In the genomic region with DNA sequence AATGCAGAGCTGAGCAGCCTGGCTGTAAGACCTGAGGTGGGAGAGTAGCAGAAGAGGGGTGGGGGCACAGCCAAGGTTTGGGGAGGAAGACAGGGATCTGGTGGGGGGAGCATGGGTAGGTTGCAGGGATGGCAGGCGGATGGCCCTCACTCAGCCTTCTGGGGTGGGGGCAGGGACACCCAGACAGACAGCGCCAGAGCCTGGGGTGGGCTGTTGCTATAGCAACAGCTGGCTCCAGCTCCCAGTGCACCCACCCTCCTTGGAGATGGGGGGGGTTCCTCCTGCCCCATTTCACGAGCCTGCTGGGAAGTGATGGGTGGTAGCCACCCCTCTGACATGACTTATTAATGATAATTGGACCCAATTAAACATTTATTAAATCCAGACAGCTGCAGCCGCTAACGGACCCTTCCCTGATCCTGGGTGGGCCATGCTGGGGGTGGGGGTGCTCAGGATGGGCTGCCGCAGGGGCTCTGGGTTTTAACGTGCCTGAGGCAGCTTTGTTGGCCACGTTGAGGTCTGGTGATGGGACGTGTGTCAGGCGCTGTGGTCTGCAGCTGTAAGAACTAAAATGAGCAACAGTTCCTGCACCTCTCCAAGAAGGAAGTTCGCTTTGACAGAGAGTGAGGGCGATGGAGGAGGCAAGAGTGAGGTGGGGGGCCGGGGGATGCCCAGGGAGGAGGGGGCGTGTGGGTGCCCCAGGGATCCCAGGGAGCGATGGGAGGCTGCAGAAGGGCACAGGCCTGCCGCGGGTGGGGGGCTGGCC, we compare ENCODE assay signal across 15 cellular contexts. TPM values are rescaled to one million over a fixed set of nuclear protein-coding genes. Genes with fewer than 3 reads are reported as not detected.
DNase-seq lines count a peak whose midpoint lies in the region; ATAC-seq and TF ChIP-seq lines count a peak whose summit lies in the region.
"Had no signal": no experiment of that assay in that cellular context is flagged by ENCODE, and none has a peak within 500 bp of the region (broad histone marks: within the 10 kb centered on the region; RNA-seq: fewer than 3 reads in every experiment).

No MANE protein-coding gene starts in this region.

- H3K4me1 ChIP-seq in CD8-positive, alpha-beta memory T cell (ENCODE audit: insufficient read depth, low read length), result peaks cover 17% of the 10 kb centered on the region
- H3K4me1 ChIP-seq in ovary (ENCODE audit: insufficient read depth), result peaks cover 6% of the 10 kb centered on the region

- H3K9me3 Mint-ChIP-seq in CD8-positive, alpha-beta memory T cell, result peaks cover 0 to 2% (median 0%) of the 10 kb centered on the region in 5 donors
- H3K9me3 Mint-ChIP-seq in activated CD8-positive, alpha-beta T cell treated with anti-CD3 and anti-CD28 coated beads, Interleukin-2, amount 10 ng/mL, durations not matched to agents 7 days and 5 days (ENCODE audit: insufficient read depth), result no peaks in the 10 kb centered on the region
- H3K9me3 Mint-ChIP-seq in natural killer cell treated with Interleukin-12 subunit alpha and Interleukin-12 subunit beta and Interleukin-15 and Interleukin-18, amount 100 ng/mL, for 72 hours, result no peaks in the 10 kb centered on the region

- no peak overlapping the region for H3K4me3 ChIP-seq in CD8-positive, alpha-beta memory T cell (ENCODE audit: low read length)
- no peak overlapping the region for H3K4me3 ChIP-seq in ovary

- peaks cover 12% of the 10 kb centered on the region for H3K27me3 ChIP-seq in CD8-positive, alpha-beta memory T cell (ENCODE audit: insufficient read depth, low read length, poor library complexity, severe bottlenecking)
- no peaks in the 10 kb centered on the region for H3K27me3 ChIP-seq in ovary

- no peak for TF ChIP-seq POLR2A in ovary (IDR thresholded peaks at IDR 0.05)

- no peaks in the 10 kb centered on the region for H3K9me3 ChIP-seq in CD8-positive, alpha-beta memory T cell (ENCODE audit: low read length)
- no peaks in the 10 kb centered on the region for H3K9me3 ChIP-seq in ovary
- H3K9me3 ChIP-seq: tibial nerve had no signal

- H3K4me1 Mint-ChIP-seq in CD8-positive, alpha-beta memory T cell, result peaks cover 6 to 20% (median 10%) of the 10 kb centered on the region in 3 donors
- H3K4me1 Mint-ChIP-seq in activated CD8-positive, alpha-beta T cell treated with anti-CD3 and anti-CD28 coated beads, Interleukin-2, amount 10 ng/mL, durations not matched to agents 7 days and 5 days (ENCODE audit: low read depth), result peaks cover 27% of the 10 kb centered on the region
- H3K4me1 Mint-ChIP-seq in natural killer cell treated with Interleukin-12 subunit alpha and Interleukin-12 subunit beta and Interleukin-15 and Interleukin-18, amount 100 ng/mL, for 72 hours (ENCODE audit: low read depth in 2 of 2), result peaks cover 14 to 29% of the 10 kb centered on the region in 2 donors

- no peaks in the 10 kb centered on the region for H3K36me3 ChIP-seq in CD8-positive, alpha-beta memory T cell (ENCODE audit: insufficient read depth, low read length)
- no peaks in the 10 kb centered on the region for H3K36me3 ChIP-seq in ovary

- intact Hi-C loops in ovary (cut with DNase I), result no loop called here

- H3K27ac Mint-ChIP-seq in CD8-positive, alpha-beta memory T cell, result peak overlapping the region in 1 of 8 donors; percentile 22
- peak overlapping the region; percentile 58 for H3K27ac Mint-ChIP-seq in activated CD8-positive, alpha-beta T cell treated with anti-CD3 and anti-CD28 coated beads, Interleukin-2, amount 10 ng/mL, durations not matched to agents 7 days and 5 days
- peak overlapping the region; percentile 7 to 71 for H3K27ac Mint-ChIP-seq in natural killer cell treated with Interleukin-12 subunit alpha and Interleukin-12 subunit beta and Interleukin-15 and Interleukin-18, amount 100 ng/mL, for 72 hours

- DNase-seq in CD8-positive, alpha-beta memory T cell, result no peak
- peak; percentile 52 for DNase-seq in activated CD8-positive, alpha-beta T cell treated with anti-CD3 and anti-CD28 coated beads, Interleukin-2, amount 10 ng/mL, durations not matched to agents 7 days and 5 days
- DNase-seq in natural killer cell treated with Interleukin-12 subunit alpha and Interleukin-12 subunit beta and Interleukin-15 and Interleukin-18, amount 100 ng/mL, for 72 hours (ENCODE audit: low spot score), result no peak
- DNase-seq in ovary (no peak), DMS53 treated with DMSO at 0.1 percent for 48 hours (lab: John Stamatoyannopoulos, UW; ENCODE audit: unreplicated experiment) (no peak)
- DNase-seq: anterior cingulate cortex; DMS153; erythroblast; GOT3; NCI-H187; stimulated activated CD4-positive, alpha-beta T cell treated with anti-CD3 and anti-CD28 coated beads, Interleukin-4, amount 100 ng/mL, for 24 hours had no signal

- ATAC-seq in HG02885 (IDR thresholded peaks at IDR 0.05; ENCODE audit: poor library complexity, unreplicated experiment), result peak; percentile 10
- no peak for ATAC-seq in activated CD8-positive, alpha-beta T cell treated with anti-CD3 and anti-CD28 coated beads, Interleukin-2, amount 10 ng/mL, durations not matched to agents 7 days and 5 days
- peak; percentile 30 to 68 for ATAC-seq in natural killer cell treated with Interleukin-12 subunit alpha and Interleukin-12 subunit beta and Interleukin-15 and Interleukin-18, amount 100 ng/mL, for 72 hours
- ATAC-seq in HG03039 (IDR thresholded peaks at IDR 0.05; ENCODE audit: unreplicated experiment), result no peak
- no peak for ATAC-seq in GM21529 (IDR thresholded peaks at IDR 0.05; ENCODE audit: unreplicated experiment)

- TF ChIP-seq CTCF in ovary (IDR thresholded peaks at IDR 0.05), result no peak

- peak overlapping the region; percentile 60 to 90 (median 74) for H3K4me3 Mint-ChIP-seq in CD8-positive, alpha-beta memory T cell
- peak overlapping the region; percentile 49 for H3K4me3 Mint-ChIP-seq in activated CD8-positive, alpha-beta T cell treated with anti-CD3 and anti-CD28 coated beads, Interleukin-2, amount 10 ng/mL, durations not matched to agents 7 days and 5 days
- peak overlapping the region; percentile 84 for H3K4me3 Mint-ChIP-seq in natural killer cell treated with Interleukin-12 subunit alpha and Interleukin-12 subunit beta and Interleukin-15 and Interleukin-18, amount 100 ng/mL, for 72 hours

- H3K27me3 Mint-ChIP-seq in CD8-positive, alpha-beta memory T cell, result peaks cover 11 to 33% of the 10 kb centered on the region in 2 donors
- H3K27me3 Mint-ChIP-seq in activated CD8-positive, alpha-beta T cell treated with anti-CD3 and anti-CD28 coated beads, Interleukin-2, amount 10 ng/mL, durations not matched to agents 7 days and 5 days (ENCODE audit: low read depth), result peaks cover 2% of the 10 kb centered on the region
- peaks cover 12 to 20% of the 10 kb centered on the region in 2 donors for H3K27me3 Mint-ChIP-seq in natural killer cell treated with Interleukin-12 subunit alpha and Interleukin-12 subunit beta and Interleukin-15 and Interleukin-18, amount 100 ng/mL, for 72 hours

- no peak for TF ChIP-seq EP300 in ovary (IDR thresholded peaks at IDR 0.05)

- H3K36me3 Mint-ChIP-seq in CD8-positive, alpha-beta memory T cell, result no peaks in the 10 kb centered on the region
- peaks cover 5% of the 10 kb centered on the region for H3K36me3 Mint-ChIP-seq in activated CD8-positive, alpha-beta T cell treated with anti-CD3 and anti-CD28 coated beads, Interleukin-2, amount 10 ng/mL, durations not matched to agents 7 days and 5 days (ENCODE audit: low read depth)
- H3K36me3 Mint-ChIP-seq in natural killer cell treated with Interleukin-12 subunit alpha and Interleukin-12 subunit beta and Interleukin-15 and Interleukin-18, amount 100 ng/mL, for 72 hours, result no peaks in the 10 kb centered on the region

- POLR2A ChIA-PET in CD8-positive, alpha-beta memory T cell (lab: Charles Lee), result interaction anchor here (0.6 to 0.7 kb wide), 2 partner anchors 25 to 96 kb away, joined by 4 to 7 read pairs; no protein-coding TSS in a partner anchor
- POLR2A ChIA-PET in activated CD8-positive, alpha-beta T cell treated with anti-CD3 and anti-CD28 coated beads, Interleukin-2, amount 10 ng/mL, durations not matched to agents 7 days and 5 days (lab: Charles Lee), result interaction anchor here (0.8 to 3.4 kb wide), 6 partner anchors 20 to 211 kb away, joined by 3 to 26 read pairs (median 8); a partner anchor contains a TSS

- CTCF ChIA-PET in CD8-positive, alpha-beta memory T cell (lab: Charles Lee), result interaction anchor here (1.1 to 2.1 kb wide), 3 partner anchors 24 to 252 kb away, joined by 4 to 7 read pairs (median 5); a partner anchor contains a TSS
- CTCF ChIA-PET in activated CD8-positive, alpha-beta T cell treated with anti-CD3 and anti-CD28 coated beads, Interleukin-2, amount 10 ng/mL, durations not matched to agents 7 days and 5 days (lab: Charles Lee), result interaction anchor here (1.0 to 4.2 kb wide), 9 partner anchors 20 to 82 kb away, joined by 3 to 27 read pairs (median 9); a partner anchor contains a TSS

- WGBS in ovary, 3 donors, result 28 to 46% (median 33%) methylated on average over 16 to 17 of the region's 17 CpGs

- H3K27ac ChIP-seq in CD8-positive, alpha-beta memory T cell (ENCODE audit: low read depth, low read length), result no peak overlapping the region
- no peak overlapping the region for H3K27ac ChIP-seq in ovary

RNA-seq across cellular contexts. Expression of a gene that starts 19.4 kb away (rescaled TPM):
- total RNA-seq in CD8-positive, alpha-beta memory T cell, result 1 to 10 TPM; 7.1 to 8.0 TPM
- polyA plus RNA-seq in CD8-positive, alpha-beta memory T cell, result not detected
- 10 to 100 TPM; 12.4 to 14.6 TPM for total RNA-seq in activated CD8-positive, alpha-beta T cell treated with anti-CD3 and anti-CD28 coated beads, Interleukin-2, amount 10 ng/mL, durations not matched to agents 7 days and 5 days
- total RNA-seq in natural killer cell treated with Interleukin-12 subunit alpha and Interleukin-12 subunit beta and Interleukin-15 and Interleukin-18, amount 100 ng/mL, for 72 hours, result 1 to 10 TPM; 9.3 to 9.4 TPM
- 100 to 1,000 TPM in 1 of 7 donors, 10 to 100 TPM in 6; 10.0 to 138 (median 14.4) TPM for total RNA-seq in ovary
- polyA plus RNA-seq in ovary, result 10 to 100 TPM in 1 of 2 donors, 1 to 10 TPM in 1; 2.7 to 13.6 TPM

RNA-seq across cellular contexts. Expression of a gene that starts 26.0 kb away (rescaled TPM):
- total RNA-seq in CD8-positive, alpha-beta memory T cell, result 10 to 100 TPM; 16.9 to 20.4 TPM
- 250 TPM for polyA plus RNA-seq in CD8-positive, alpha-beta memory T cell
- 100 to 1,000 TPM; 385 to 413 TPM for total RNA-seq in activated CD8-positive, alpha-beta T cell treated with anti-CD3 and anti-CD28 coated beads, Interleukin-2, amount 10 ng/mL, durations not matched to agents 7 days and 5 days
- 10 to 100 TPM; 15.2 to 44.3 TPM for total RNA-seq in natural killer cell treated with Interleukin-12 subunit alpha and Interleukin-12 subunit beta and Interleukin-15 and Interleukin-18, amount 100 ng/mL, for 72 hours
- total RNA-seq in ovary, result 10 to 100 TPM in 6 of 7 donors, 1 to 10 TPM in 1; 7.8 to 37.3 (median 11.4) TPM
- 10 to 100 TPM in 1 of 2 donors, not detected in 1; 83.5 TPM for polyA plus RNA-seq in ovary

RNA-seq across cellular contexts. Expression of a gene that starts 34.8 kb away (rescaled TPM):
- not detected for total RNA-seq in CD8-positive, alpha-beta memory T cell
- not detected for polyA plus RNA-seq in CD8-positive, alpha-beta memory T cell
- not detected for total RNA-seq in activated CD8-positive, alpha-beta T cell treated with anti-CD3 and anti-CD28 coated beads, Interleukin-2, amount 10 ng/mL, durations not matched to agents 7 days and 5 days
- not detected for total RNA-seq in natural killer cell treated with Interleukin-12 subunit alpha and Interleukin-12 subunit beta and Interleukin-15 and Interleukin-18, amount 100 ng/mL, for 72 hours
- under 1 TPM in 2 of 7 donors, not detected in 5; 0.36 to 0.92 TPM for total RNA-seq in ovary
- polyA plus RNA-seq in ovary, result not detected
- total RNA-seq: tibial nerve had no signal

RNA-seq across cellular contexts. Expression of a gene that starts 39.4 kb away (rescaled TPM):
- under 1 TPM; 0.24 to 0.62 TPM for total RNA-seq in CD8-positive, alpha-beta memory T cell
- polyA plus RNA-seq in CD8-positive, alpha-beta memory T cell, result not detected
- under 1 TPM; 0.45 to 0.50 TPM for total RNA-seq in activated CD8-positive, alpha-beta T cell treated with anti-CD3 and anti-CD28 coated beads, Interleukin-2, amount 10 ng/mL, durations not matched to agents 7 days and 5 days
- total RNA-seq in natural killer cell treated with Interleukin-12 subunit alpha and Interleukin-12 subunit beta and Interleukin-15 and Interleukin-18, amount 100 ng/mL, for 72 hours, result not detected
- 10 to 100 TPM in 3 of 7 donors, 1 to 10 TPM in 4; 4.5 to 76.2 (median 6.1) TPM for total RNA-seq in ovary
- 1 to 10 TPM in 1 of 2 donors, not detected in 1; 8.4 TPM for polyA plus RNA-seq in ovary

RNA-seq across cellular contexts. Expression of a gene that starts 57.4 kb away (rescaled TPM):
- not detected for total RNA-seq in CD8-positive, alpha-beta memory T cell
- not detected for polyA plus RNA-seq in CD8-positive, alpha-beta memory T cell
- total RNA-seq in activated CD8-positive, alpha-beta T cell treated with anti-CD3 and anti-CD28 coated beads, Interleukin-2, amount 10 ng/mL, durations not matched to agents 7 days and 5 days, result not detected
- not detected for total RNA-seq in natural killer cell treated with Interleukin-12 subunit alpha and Interleukin-12 subunit beta and Interleukin-15 and Interleukin-18, amount 100 ng/mL, for 72 hours
- total RNA-seq in ovary, result under 1 TPM in 4 of 7 donors, not detected in 3; 0.07 to 0.32 (median 0.22) TPM
- under 1 TPM in 1 of 2 donors, not detected in 1; 0.34 TPM for polyA plus RNA-seq in ovary

Comparison
In these comparisons a context has a peak if more than half of its experiments do, and no peak if none do; other contexts are left out.
1. ATAC-seq: peak in HG02885 (single experiment) and natural killer cell treated with Interleukin-12 subunit alpha and Interleukin-12 subunit beta and Interleukin-15 and Interleukin-18, amount 100 ng/mL, for 72 hours (2 of 2); none in activated CD8-positive, alpha-beta T cell treated with anti-CD3 and anti-CD28 coated beads, Interleukin-2, amount 10 ng/mL, durations not matched to agents 7 days and 5 days (single experiment), HG03039 (single experiment) and GM21529 (single experiment).
2. RNA of a gene that starts 26.0 kb away (total RNA-seq): 385 to 413 TPM in activated CD8-positive, alpha-beta T cell treated with anti-CD3 and anti-CD28 coated beads, Interleukin-2, amount 10 ng/mL, durations not matched to agents 7 days and 5 days; 15.2 to 44.3 TPM in natural killer cell treated with Interleukin-12 subunit alpha and Interleukin-12 subunit beta and Interleukin-15 and Interleukin-18, amount 100 ng/mL, for 72 hours, 16.9 to 20.4 TPM in CD8-positive, alpha-beta memory T cell and 7.8 to 37.3 TPM in ovary; every median in the first group is over 4 times any median in the second.
3. Peak in every context shown above with its lines, with median percentiles within 50 percentile points of each other: H3K4me3 Mint-ChIP-seq.